11 cellular contexts compared by ENCODE assay signal in the genomic region with DNA sequence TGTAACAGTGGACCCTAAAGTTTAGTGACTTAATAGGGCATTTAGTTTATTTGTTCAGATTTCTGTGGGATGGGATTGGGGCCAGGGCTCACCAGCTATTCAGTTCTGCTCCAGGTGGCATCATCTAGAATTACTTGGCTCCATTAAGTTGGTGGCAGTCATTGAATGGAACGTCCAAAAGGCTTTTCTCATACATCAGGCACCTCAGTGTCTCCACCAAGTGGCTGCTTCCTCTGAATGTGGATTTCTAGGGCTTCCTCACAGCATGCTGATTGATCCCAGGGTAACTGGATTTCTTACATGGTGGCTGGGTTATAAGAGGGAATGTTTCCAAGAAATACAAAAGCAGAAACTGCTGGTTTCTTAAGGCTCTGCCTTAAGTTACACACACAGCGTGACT. TPM values are rescaled to one million over a fixed set of nuclear protein-coding genes. Genes with fewer than 3 reads are reported as not detected.
DNase-seq lines count a peak whose midpoint lies in the region; ATAC-seq and TF ChIP-seq lines count a peak whose summit lies in the region.
"Had no signal": no experiment of that assay in that cellular context is flagged by ENCODE, and none has a peak within 500 bp of the region (broad histone marks: within the 10 kb centered on the region; RNA-seq: fewer than 3 reads in every experiment).

No MANE protein-coding gene starts in this region.

- no peak overlapping the region for H3K4me3 Mint-ChIP-seq in activated T-cell treated with anti-CD3 and anti-CD28 coated beads, Interleukin-2, amount 50 U/mL, for 72 hours

- H3K36me3 Mint-ChIP-seq in activated T-cell treated with anti-CD3 and anti-CD28 coated beads, Interleukin-2, amount 50 U/mL, for 72 hours (ENCODE audit: insufficient read depth in 2 of 2): no peaks in the 10 kb centered on the region

- DNase-seq in DMS53 treated with DMSO at 0.1 percent for 48 hours (lab: John Stamatoyannopoulos, UW; ENCODE audit: unreplicated experiment) (peak; percentile 9), HuH-7 (ENCODE audit: low spot score) (peak; percentile 11), WERI-Rb-1 (no peak), left kidney (ENCODE audit: low read depth, low spot score) (peak; percentile 20), RPMI8226 (no peak), NCI-H1048 (lab: John Stamatoyannopoulos, UW) (no peak)
- DNase-seq in central memory CD4-positive, alpha-beta T cell: no peak
- DNase-seq in activated T-cell treated with anti-CD3 and anti-CD28 coated beads, Interleukin-2, amount 50 U/mL, for 72 hours: no peak
- DNase-seq: activated CD4-positive, alpha-beta T cell treated with anti-CD3 and anti-CD28 coated beads, Interleukin-2, amount 50 U/mL, for 48 hours; hypothalamus had no signal

- no peaks in the 10 kb centered on the region for H3K27me3 ChIP-seq in WERI-Rb-1 (ENCODE audit: insufficient read depth, low read depth, severe bottlenecking)

- no peaks in the 10 kb centered on the region for H3K9me3 Mint-ChIP-seq in activated T-cell treated with anti-CD3 and anti-CD28 coated beads, Interleukin-2, amount 50 U/mL, for 72 hours

- H3K27ac ChIP-seq in WERI-Rb-1: no peak overlapping the region
- H3K27ac ChIP-seq: prostate gland had no signal

- peaks cover 33% of the 10 kb centered on the region for H3K4me1 Mint-ChIP-seq in activated T-cell treated with anti-CD3 and anti-CD28 coated beads, Interleukin-2, amount 50 U/mL, for 72 hours (ENCODE audit: low read depth)

- H3K4me3 ChIP-seq in WERI-Rb-1 (ENCODE audit: low read depth, low read length): no peak overlapping the region
- H3K4me3 ChIP-seq: prostate gland had no signal

- no peak overlapping the region for H3K27ac Mint-ChIP-seq in activated T-cell treated with anti-CD3 and anti-CD28 coated beads, Interleukin-2, amount 50 U/mL, for 72 hours

- 0 out of 2 replicates have a peak, but pooled peaks have one; percentile 19 for TF ChIP-seq CTCF in WERI-Rb-1 (IDR thresholded peaks at IDR 0.05; ENCODE audit: low read depth, low read length)

- H3K36me3 ChIP-seq in WERI-Rb-1: no peaks in the 10 kb centered on the region; the same call in 1 of the 2 replicates
- H3K36me3 ChIP-seq: prostate gland had no signal

- H3K9me3 ChIP-seq in WERI-Rb-1 (ENCODE audit: severe bottlenecking): no peaks in the 10 kb centered on the region
- H3K9me3 ChIP-seq: prostate gland had no signal

- no peaks in the 10 kb centered on the region for H3K27me3 Mint-ChIP-seq in activated T-cell treated with anti-CD3 and anti-CD28 coated beads, Interleukin-2, amount 50 U/mL, for 72 hours (ENCODE audit: low read depth)

- ATAC-seq in activated T-cell treated with anti-CD3 and anti-CD28 coated beads, Interleukin-2, amount 50 U/mL, for 72 hours (replicated peaks in 1 of 2): no peak

RNA-seq across cellular contexts. Expression of a gene that starts 34.7 kb away (rescaled TPM):
- total RNA-seq in activated T-cell treated with anti-CD3 and anti-CD28 coated beads, Interleukin-2, amount 50 U/mL, for 72 hours: 10 to 100 TPM; 75.8 to 85.6 TPM

Comparison
In these comparisons a context has a peak if more than half of its experiments do, and no peak if none do; other contexts are left out.
1. DNase-seq: peak in DMS53 treated with DMSO at 0.1 percent for 48 hours (single experiment), HuH-7 (single experiment) and left kidney (single experiment); none in WERI-Rb-1 (single experiment), central memory CD4-positive, alpha-beta T cell (single experiment), activated T-cell treated with anti-CD3 and anti-CD28 coated beads, Interleukin-2, amount 50 U/mL, for 72 hours (0 of 2), RPMI8226 (single experiment) and NCI-H1048 (single experiment).